In genomic region chr6:11536795-11537194, GRCh38 we compare ENCODE assay signal across 8 cellular contexts. TPM values are rescaled to one million over a fixed set of nuclear protein-coding genes. Genes with fewer than 3 reads are reported as not detected.
DNase-seq lines count a peak whose midpoint lies in the region; ATAC-seq and TF ChIP-seq lines count a peak whose summit lies in the region.

No MANE protein-coding gene starts in this region.

- H3K9me3 Mint-ChIP-seq in activated CD8-positive, alpha-beta memory T cell treated with anti-CD3 and anti-CD28 coated beads, Interleukin-2, amount 10 ng/mL, durations not matched to agents 7 days and 5 days (ENCODE audit: low read depth), result no peaks in the 10 kb centered on the region

- no peaks in the 10 kb centered on the region for H4K20me1 ChIP-seq in PC-3 (ENCODE audit: low read length)

- POLR2A ChIA-PET in PC-3 (lab: Charles Lee; ENCODE audit: unreplicated experiment), result no interaction called here

- H3K9me2 ChIP-seq in PC-3 (replicated peaks; ENCODE audit: low read length), result no peaks in the 10 kb centered on the region

- H3K9ac ChIP-seq in PC-3 (ENCODE audit: low read length) (0 out of 2 replicates have a peak overlapping the region, but pooled peaks have one; percentile 21), endocrine pancreas (ENCODE audit: control insufficient read depth, insufficient read depth, low read length) (peak overlapping the region; percentile 81)

- H3K4me1 Mint-ChIP-seq in activated CD8-positive, alpha-beta memory T cell treated with anti-CD3 and anti-CD28 coated beads, Interleukin-2, amount 10 ng/mL, durations not matched to agents 7 days and 5 days, result peaks cover 7% of the 10 kb centered on the region

- H3K27me3 Mint-ChIP-seq in activated CD8-positive, alpha-beta memory T cell treated with anti-CD3 and anti-CD28 coated beads, Interleukin-2, amount 10 ng/mL, durations not matched to agents 7 days and 5 days, result peaks cover 43% of the 10 kb centered on the region

- CTCF ChIA-PET in activated CD8-positive, alpha-beta memory T cell treated with anti-CD3 and anti-CD28 coated beads, Interleukin-2, amount 10 ng/mL, durations not matched to agents 7 days and 5 days (lab: Charles Lee), result no interaction called here
- CTCF ChIA-PET in PC-3 (lab: Charles Lee), result no interaction called here

- peak overlapping the region; percentile 56 for H3K27ac Mint-ChIP-seq in activated CD8-positive, alpha-beta memory T cell treated with anti-CD3 and anti-CD28 coated beads, Interleukin-2, amount 10 ng/mL, durations not matched to agents 7 days and 5 days

- H3K79me2 ChIP-seq in PC-3 (ENCODE audit: low read length), result no peaks in the 10 kb centered on the region

- intact Hi-C loops in PC-3 (cut with micrococcal nuclease), result loop anchor here (5.0 kb wide), 1 partner anchor 39 kb away; no protein-coding TSS in a partner anchor

- DNase-seq in activated CD8-positive, alpha-beta memory T cell treated with anti-CD3 and anti-CD28 coated beads, Interleukin-2, amount 10 ng/mL, durations not matched to agents 7 days and 5 days, result no peak
- no peak for DNase-seq in activated CD8-positive, alpha-beta memory T cell treated with anti-CD3 and anti-CD28 coated beads, Interleukin-2, amount 50 U/mL, for 48 hours
- DNase-seq in PC-3 (no peak), mesenteric fat pad (ENCODE audit: low spot score) (no peak), ecto neural progenitor cell (ENCODE audit: low spot score) (no peak)

- no peak overlapping the region for H3K27ac ChIP-seq in PC-3 (ENCODE audit: low read length)

- BruUV-seq in PC-3 (replicated peaks; lab: Mats Ljungman, UMichigan), result no TSS peak

- peak overlapping the region; percentile 87 for H2AFZ ChIP-seq in PC-3 (ENCODE audit: low read length)
- peak overlapping the region; percentile 85 for H2AFZ ChIP-seq in neuron (ENCODE audit: low read depth, low read length)

- H3K4me3 ChIP-seq in PC-3 (ENCODE audit: low read length) (peak overlapping the region; percentile 70), endocrine pancreas (ENCODE audit: control insufficient read depth, insufficient read depth, low read length) (peak overlapping the region; percentile 85), neuron (ENCODE audit: low read length) (peak overlapping the region; percentile 72)

- H3K9me3 ChIP-seq in PC-3 (ENCODE audit: low read length) (no peaks in the 10 kb centered on the region), endocrine pancreas (ENCODE audit: control insufficient read depth, low read length) (no peaks in the 10 kb centered on the region), neuron (ENCODE audit: low read length) (no peaks in the 10 kb centered on the region)

- no peak for TF ChIP-seq CTCF in PC-3 (conservative IDR thresholded peaks at IDR 0.05; ENCODE audit: low read depth, low read length)

- H3K27me3 ChIP-seq in PC-3 (ENCODE audit: low read length) (peaks cover 10% of the 10 kb centered on the region; the same call in 1 of the 2 replicates), endocrine pancreas (ENCODE audit: control insufficient read depth, insufficient read depth, low read length) (no peaks in the 10 kb centered on the region), neuron (ENCODE audit: insufficient read depth, low read length) (no peaks in the 10 kb centered on the region)

- no peak for ATAC-seq in activated CD8-positive, alpha-beta memory T cell treated with anti-CD3 and anti-CD28 coated beads, Interleukin-2, amount 10 ng/mL, durations not matched to agents 7 days and 5 days
- no peak for ATAC-seq in PC-3
- ATAC-seq in GM19035 (IDR thresholded peaks at IDR 0.05; ENCODE audit: unreplicated experiment), result no peak

- peak overlapping the region; percentile 76 for H3K4me3 Mint-ChIP-seq in activated CD8-positive, alpha-beta memory T cell treated with anti-CD3 and anti-CD28 coated beads, Interleukin-2, amount 10 ng/mL, durations not matched to agents 7 days and 5 days

- H3K4me2 ChIP-seq in PC-3 (ENCODE audit: low read length), result peak overlapping the region; percentile 88

- peaks cover 11% of the 10 kb centered on the region for H3F3A ChIP-seq in PC-3 (ENCODE audit: low read length, unreplicated experiment)

- H3K36me3 Mint-ChIP-seq in activated CD8-positive, alpha-beta memory T cell treated with anti-CD3 and anti-CD28 coated beads, Interleukin-2, amount 10 ng/mL, durations not matched to agents 7 days and 5 days, result no peaks in the 10 kb centered on the region

- H3K36me3 ChIP-seq in PC-3 (ENCODE audit: low read depth, low read length) (no peaks in the 10 kb centered on the region), endocrine pancreas (ENCODE audit: control insufficient read depth, insufficient read depth, low read length) (no peaks in the 10 kb centered on the region), neuron (ENCODE audit: insufficient read depth, low read length) (no peaks in the 10 kb centered on the region)

- H3K4me1 ChIP-seq in PC-3 (ENCODE audit: insufficient read depth, low read length) (peaks cover 9% of the 10 kb centered on the region), endocrine pancreas (ENCODE audit: control insufficient read depth, insufficient read depth, low read length) (peaks cover 10% of the 10 kb centered on the region), neuron (ENCODE audit: insufficient read depth, low read length) (peaks cover 21% of the 10 kb centered on the region)

RNA-seq across cellular contexts. Expression of gene TMEM170B, which starts 0.8 kb away (rescaled TPM):
- 1 to 10 TPM in 1 of 2 experiments, under 1 TPM in 1; 0.70 to 1.7 TPM for total RNA-seq in activated CD8-positive, alpha-beta memory T cell treated with anti-CD3 and anti-CD28 coated beads, Interleukin-2, amount 10 ng/mL, durations not matched to agents 7 days and 5 days
- total RNA-seq in PC-3 (2014; rRNA removed) (0.52 and 0.66 TPM in 2 replicates), mesenteric fat pad (13.5 TPM)
